ENCODE assay signal across 20 cellular contexts in genomic region chr4:117823388-117823787, GRCh38.
DNase-seq lines count a peak whose midpoint lies in the region; ATAC-seq, FAIRE-seq and TF ChIP-seq lines count a peak whose summit lies in the region.
"Had no signal": no experiment of that assay in that cellular context is flagged by ENCODE, and none has a peak within 500 bp of the region (broad histone marks: within the 10 kb centered on the region; RNA-seq: fewer than 3 reads in every experiment).

No MANE protein-coding gene starts in this region.

- no peak overlapping the region for H3K4me3 ChIP-seq in right lobe of liver
- no peak overlapping the region for H3K4me3 ChIP-seq in HepG2 (replicated peaks in 1 of 3; ENCODE audit: insufficient read depth in 1 of 3, low read depth in 2 of 3, low read length in 3 of 3)
- no peak overlapping the region for H3K4me3 ChIP-seq in uterus
- H3K4me3 ChIP-seq: A549; BLaER1 treated with 17β-estradiol and CSF1 and Interleukin-3, amounts not matched to agents 10 nM and 100 nM had no signal

- intact Hi-C loops in right lobe of liver (cut with DNase I) (no loop called here), HepG2 (cut with micrococcal nuclease; ENCODE audit: unreplicated experiment) (no loop called here), uterus (cut with DNase I; ENCODE audit: low total_unique reads) (no loop called here)

- H2AFZ ChIP-seq in HepG2 (ENCODE audit: low read length) = no peak overlapping the region

- no peak for DNase-seq in right lobe of liver
- no peak for DNase-seq in HepG2 (ENCODE audit: low spot score)
- no peak for DNase-seq in left lobe of liver (ENCODE audit: low spot score)
- DNase-seq in NCI-H345 treated with DMSO at 0.1 percent for 48 hours (lab: John Stamatoyannopoulos, UW; ENCODE audit: unreplicated experiment) = no peak
- no peak for DNase-seq in uterus
- DNase-seq: AML-193; Caco-2; Calu3; CD4-positive, alpha-beta T cell; CD8-positive, alpha-beta T cell; DMS79 treated with DMSO at 0.1 percent for 48 hours; GF-D8 had no signal

- H4K20me1 ChIP-seq in HepG2 (ENCODE audit: insufficient read depth, low read length) = no peaks in the 10 kb centered on the region
- H4K20me1 ChIP-seq: BLaER1 treated with 17β-estradiol and CSF1 and Interleukin-3, amounts not matched to agents 10 nM and 100 nM had no signal

- H3K9me3 ChIP-seq in right lobe of liver = no peaks in the 10 kb centered on the region
- no peaks in the 10 kb centered on the region for H3K9me3 ChIP-seq in HepG2 (ENCODE audit: low read length)
- H3K9me3 ChIP-seq in uterus = no peaks in the 10 kb centered on the region
- H3K9me3 ChIP-seq: A549, Caco-2 had no signal

- H3K79me2 ChIP-seq in HepG2 (ENCODE audit: insufficient read depth, low read length) = no peaks in the 10 kb centered on the region

- TF ChIP-seq EP300 in HepG2 (IDR thresholded peaks at IDR 0.05; ENCODE audit: low read depth in 2 of 2, low read length in 2 of 2) (no peak), HepG2 (CRISPR knock-in tag; IDR thresholded peaks at IDR 0.05; ENCODE audit: borderline replicate concordance) (no peak)

- TF ChIP-seq POLR2A in right lobe of liver (IDR thresholded peaks at IDR 0.05) (no peak), HepG2 (IDR thresholded peaks at IDR 0.05; ENCODE audit: insufficient read depth in 1 of 2, low read depth in 2 of 2, low read length in 2 of 2) (no peak), uterus (IDR thresholded peaks at IDR 0.05) (no peak)

- POLR2A ChIA-PET in HepG2 (lab: Yijun Ruan, JAX) = no interaction called here

- H3K9ac ChIP-seq in HepG2 (ENCODE audit: insufficient read depth, low read depth, low read length) = no peak overlapping the region
- H3K9ac ChIP-seq: BLaER1 treated with 17β-estradiol and CSF1 and Interleukin-3, amounts not matched to agents 10 nM and 100 nM had no signal

- no peak for TF ChIP-seq RAD21 in HepG2 (CRISPR knock-in tag; IDR thresholded peaks at IDR 0.05)

- FAIRE-seq in HepG2 (lab: Jason Lieb, UNC) = no peak
- FAIRE-seq: A549, D721Med, G401.6, GM12891, GM19239 had no signal

- peak; percentile 54 to 73 (median 67) for ATAC-seq in right lobe of liver
- ATAC-seq in HepG2 = no peak
- peak; percentile 49 for ATAC-seq in left lobe of liver
- ATAC-seq: A549; CD8-positive, alpha-beta T cell had no signal

- H3K4me1 ChIP-seq in right lobe of liver (peaks cover 0 to 5% (median 0%) of the 10 kb centered on the region in 4 donors), HepG2 (ENCODE audit: insufficient read depth, low read length) (no peaks in the 10 kb centered on the region), uterus (no peaks in the 10 kb centered on the region)
- H3K4me1 ChIP-seq: A549, Caco-2 had no signal

- in situ Hi-C loops in HepG2 (cut with HindIII; ENCODE audit: extremely low pct_ligation_motif_present, low pct_unique_long_range_greater_than_20kb) = no loop called here

- TF ChIP-seq CTCF in right lobe of liver (IDR thresholded peaks at IDR 0.05) (no peak), HepG2 (CRISPR knock-in tag; IDR thresholded peaks at IDR 0.05) (no peak), uterus (IDR thresholded peaks at IDR 0.05) (no peak)

- 14% methylated on average over 3 of the region's 3 CpGs for WGBS in right lobe of liver (ENCODE audit: insufficient coverage, low coverage, low lambda C conversion rate, missing lambda C conversion rate)
- WGBS in HepG2 (ENCODE audit: low lambda C conversion rate) = 0% methylated on average over 3 of the region's 3 CpGs

- H3K36me3 ChIP-seq in right lobe of liver = no peaks in the 10 kb centered on the region
- no peaks in the 10 kb centered on the region for H3K36me3 ChIP-seq in HepG2 (replicated peaks in 1 of 2; ENCODE audit: control insufficient read depth in 1 of 2, insufficient read depth in 2 of 2, low read length in 2 of 2)
- no peaks in the 10 kb centered on the region for H3K36me3 ChIP-seq in uterus
- H3K36me3 ChIP-seq: BLaER1 treated with 17β-estradiol and CSF1 and Interleukin-3, amounts not matched to agents 10 nM and 100 nM had no signal

- H3K27ac ChIP-seq in right lobe of liver (no peak overlapping the region), HepG2 (ENCODE audit: extremely low read length, insufficient read depth, low read length) (no peak overlapping the region), uterus (no peak overlapping the region)
- H3K27ac ChIP-seq: 22Rv1; A549; BLaER1 treated with 17β-estradiol and CSF1 and Interleukin-3, amounts not matched to agents 10 nM and 100 nM; C4-2B had no signal

- CTCF ChIA-PET in HepG2 (lab: Yijun Ruan, JAX; ENCODE audit: low intra/inter-chr PET ratio, low total read pairs) = no interaction called here

- H3K4me2 ChIP-seq in HepG2 (ENCODE audit: low read depth, low read length) = no peak overlapping the region
- H3K4me2 ChIP-seq: A549; BLaER1 treated with 17β-estradiol and CSF1 and Interleukin-3, amounts not matched to agents 10 nM and 100 nM had no signal

- no TSS peak for BruUV-seq in HepG2 (replicated peaks; lab: Mats Ljungman, UMichigan)

- H3K27me3 ChIP-seq in right lobe of liver (no peaks in the 10 kb centered on the region), HepG2 (ENCODE audit: control insufficient read depth in 1 of 2, insufficient read depth in 2 of 2, low read length in 2 of 2) (no peaks in the 10 kb centered on the region), uterus (no peaks in the 10 kb centered on the region)
- H3K27me3 ChIP-seq: BLaER1 treated with 17β-estradiol and CSF1 and Interleukin-3, amounts not matched to agents 10 nM and 100 nM had no signal

TF ChIP-seq in HepG2, 621 proteins besides CTCF, POLR2A, EP300 and RAD21 (continues in another document):
- TF ChIP-seq RXRB (CRISPR knock-in tag; IDR thresholded peaks at IDR 0.05; ENCODE audit: borderline replicate concordance) (no peak), AKNA (CRISPR knock-in tag; IDR thresholded peaks at IDR 0.05; ENCODE audit: borderline replicate concordance) (no peak), TEAD2 (CRISPR knock-in tag; IDR thresholded peaks at IDR 0.05) (no peak), ATM (IDR thresholded peaks at IDR 0.05; ENCODE audit: borderline replicate concordance) (no peak), HNF1B (CRISPR knock-in tag; IDR thresholded peaks at IDR 0.05) (no peak)
